8 cellular contexts compared by ENCODE assay signal in genomic region chr20:34516874-34517542, GRCh38. TPM values are rescaled to one million over a fixed set of nuclear protein-coding genes. Genes with fewer than 3 reads are reported as not detected.
DNase-seq lines count a peak whose midpoint lies in the region; ATAC-seq and TF ChIP-seq lines count a peak whose summit lies in the region.

No MANE protein-coding gene starts in this region.

- H3K36me3 Mint-ChIP-seq in CD14-positive monocyte: peaks cover 12 to 28% of the 10 kb centered on the region in 2 donors

- H3K9ac ChIP-seq in OCI-LY1 (ENCODE audit: low read length): peak overlapping the region; percentile 80

- peaks cover 34% of the 10 kb centered on the region for H3K79me2 ChIP-seq in OCI-LY1 (ENCODE audit: insufficient read depth, low read length)

- intact Hi-C loops in CD14-positive monocyte (cut with micrococcal nuclease): no loop called here

- H3K4me1 Mint-ChIP-seq in CD14-positive monocyte: peaks cover 27% of the 10 kb centered on the region

- no peaks in the 10 kb centered on the region for H3K9me2 ChIP-seq in OCI-LY1 (ENCODE audit: low read depth, low read length)

- peak overlapping the region; percentile 27 for H3K27ac ChIP-seq in OCI-LY1 (ENCODE audit: low read depth, low read length, poor library complexity, severe bottlenecking)

- H3K27ac Mint-ChIP-seq in CD14-positive monocyte: peak overlapping the region; percentile 89 to 98 (median 97)

- peak; percentile 3 for ATAC-seq in GM21786 (IDR thresholded peaks at IDR 0.05; ENCODE audit: unreplicated experiment)

- no peaks in the 10 kb centered on the region for H3F3A ChIP-seq in OCI-LY1 (ENCODE audit: insufficient read depth, low read length)

- no peak overlapping the region for H2AFZ ChIP-seq in OCI-LY1 (ENCODE audit: low read length)

- H3K9me3 ChIP-seq in OCI-LY1 (ENCODE audit: low read length): no peaks in the 10 kb centered on the region

- H3K36me3 ChIP-seq in OCI-LY1 (ENCODE audit: insufficient read depth, low read length): no peaks in the 10 kb centered on the region

- H3K27me3 ChIP-seq in OCI-LY1 (ENCODE audit: insufficient read depth, low read length): no peaks in the 10 kb centered on the region

- peak overlapping the region; percentile 97 to 99 for H3K4me3 Mint-ChIP-seq in CD14-positive monocyte

- H4K20me1 ChIP-seq in OCI-LY1 (ENCODE audit: insufficient read depth, low read length): no peaks in the 10 kb centered on the region

- peaks cover 39% of the 10 kb centered on the region for H3K4me1 ChIP-seq in OCI-LY1 (ENCODE audit: insufficient read depth, low read length, severe bottlenecking)

- in situ Hi-C loops in astrocyte of the spinal cord (cut with HindIII; ENCODE audit: low sequenced_read_pairs): no loop called here
- in situ Hi-C loops in GM13976 (cut with MboI; ENCODE audit: low sequenced_read_pairs, unreplicated experiment): loop anchor here (5.0 kb wide), 1 partner anchor 200 kb away; no protein-coding TSS in a partner anchor

- H3K4me2 ChIP-seq in OCI-LY1 (ENCODE audit: low read length): peak overlapping the region; percentile 83

- H3K27me3 Mint-ChIP-seq in CD14-positive monocyte (ENCODE audit: low read depth in 3 of 3): peaks cover 0 to 2% (median 2%) of the 10 kb centered on the region in 3 donors

- H3K4me3 ChIP-seq in OCI-LY1 (ENCODE audit: low read depth, low read length, poor library complexity, severe bottlenecking) (peak overlapping the region; percentile 77), astrocyte of the spinal cord (ENCODE audit: low read depth, low read length) (peak overlapping the region; percentile 89)

- DNase-seq in CD14-positive monocyte (ENCODE audit: low spot score) (no peak), astrocyte of the spinal cord (ENCODE audit: low read depth, low spot score) (peak; percentile 22), iPS-NIHi11 (ENCODE audit: low spot score) (peak; percentile 28), GM13976 (ENCODE audit: low spot score) (no peak), SHP77 treated with DMSO at 0.1 percent for 48 hours (lab: John Stamatoyannopoulos, UW) (no peak)
- peak; percentile 26 for DNase-seq in stimulated activated CD4-positive, alpha-beta T cell treated with anti-CD3 and anti-CD28 coated beads, Interleukin-1b, Interleukin-23, amount 100 ng/mL, for 48 hours

- peaks cover 0 to 5% (median 0%) of the 10 kb centered on the region in 7 donors for H3K9me3 Mint-ChIP-seq in CD14-positive monocyte

- TF ChIP-seq CTCF in CD14-positive monocyte (IDR thresholded peaks at IDR 0.05) (no peak), OCI-LY1 (IDR thresholded peaks at IDR 0.05; ENCODE audit: low read length) (no peak), astrocyte of the spinal cord (IDR thresholded peaks at IDR 0.05; ENCODE audit: low read depth, low read length) (no peak), GM13976 (IDR thresholded peaks at IDR 0.05; ENCODE audit: borderline replicate concordance, control extremely low read depth, extremely low read depth, insufficient read depth, missing control alignments) (no peak)

RNA-seq across cellular contexts. Expression of gene DYNLRB1, which starts 0.8 kb away (rescaled TPM):
- polyA plus RNA-seq in CD14-positive monocyte: 100 to 1,000 TPM; 148 to 166 TPM

RNA-seq across cellular contexts. Expression of gene MAP1LC3A, which starts 41.5 kb away (rescaled TPM):
- 1 to 10 TPM; 2.5 to 2.6 TPM for polyA plus RNA-seq in CD14-positive monocyte

Comparison
In these comparisons a context has a peak if more than half of its experiments do, and no peak if none do; other contexts are left out.
1. DNase-seq: peak in astrocyte of the spinal cord (single experiment), iPS-NIHi11 (single experiment) and stimulated activated CD4-positive, alpha-beta T cell treated with anti-CD3 and anti-CD28 coated beads, Interleukin-1b, Interleukin-23, amount 100 ng/mL, for 48 hours (single experiment); none in CD14-positive monocyte (single experiment), GM13976 (single experiment) and SHP77 treated with DMSO at 0.1 percent for 48 hours (single experiment).